ENCODE assay signal across 26 cellular contexts in genomic region chr10:112059220-112059619, GRCh38.
DNase-seq lines count a peak whose midpoint lies in the region; ATAC-seq and TF ChIP-seq lines count a peak whose summit lies in the region.
"Had no signal": no experiment of that assay in that cellular context is flagged by ENCODE, and none has a peak within 500 bp of the region (broad histone marks: within the 10 kb centered on the region; RNA-seq: fewer than 3 reads in every experiment).

No MANE protein-coding gene starts in this region.

- no peak overlapping the region for H3K56ac ChIP-seq in mesendoderm (ENCODE audit: low read length)

- no peak overlapping the region for H2AK5ac ChIP-seq in mesendoderm (ENCODE audit: low read length)

- H3K4me1 ChIP-seq in GM23338 (ENCODE audit: insufficient read depth) = no peaks in the 10 kb centered on the region
- no peaks in the 10 kb centered on the region for H3K4me1 ChIP-seq in Loucy (ENCODE audit: insufficient read depth, low read length, poor library complexity, severe bottlenecking)
- no peaks in the 10 kb centered on the region for H3K4me1 ChIP-seq in endodermal cell (ENCODE audit: control insufficient read depth, insufficient read depth, low read length)
- H3K4me1 ChIP-seq in mesendoderm (ENCODE audit: control insufficient read depth, low read depth, low read length) = no peaks in the 10 kb centered on the region
- H3K4me1 ChIP-seq in mammary epithelial cell (ENCODE audit: insufficient read depth, low read length) = no peaks in the 10 kb centered on the region
- H3K4me1 ChIP-seq: SJSA1 had no signal

- H3K4ac ChIP-seq in mesendoderm (ENCODE audit: low read depth, low read length) = no peak overlapping the region

- H3F3A ChIP-seq in GM23338 (replicated peaks; ENCODE audit: low read depth) = no peaks in the 10 kb centered on the region
- H3F3A ChIP-seq in Loucy (ENCODE audit: low read depth) = no peaks in the 10 kb centered on the region

- DNase-seq in GM23338 (ENCODE audit: low spot score) = peak; percentile 54
- DNase-seq in endodermal cell = no peak
- DNase-seq in mesendoderm = peak; percentile 47
- no peak for DNase-seq in mammary epithelial cell
- no peak for DNase-seq in NCI-H146 (lab: John Stamatoyannopoulos, UW)
- no peak for DNase-seq in NCI-H1436 (lab: John Stamatoyannopoulos, UW)
- DNase-seq: AML-193; C1 segment of cervical spinal cord; CD4-positive, alpha-beta memory T cell; COR-L47; DMS53; GOT3; IMR-90; NCI-H1048; NCI-H1417 treated with DMSO at 0.1 percent for 48 hours; NCI-H187 treated with DMSO at 0.1 percent for 48 hours; NCI-H524; NCI-H748 treated with DMSO at 0.1 percent for 48 hours; NK-92 treated with Interleukin-12 subunit alpha and Interleukin-12 subunit beta, amount 100 ng/mL, for 24 hours; PC-9; Right ventricle myocardium superior; RPMI8226; T-helper 1 cell had no signal

- H3K9ac ChIP-seq in Loucy (ENCODE audit: low read depth, low read length, poor library complexity, severe bottlenecking) (no peak overlapping the region), endodermal cell (ENCODE audit: extremely low read depth, low read length, poor library complexity, severe bottlenecking) (no peak overlapping the region), mesendoderm (ENCODE audit: low read length) (no peak overlapping the region), mammary epithelial cell (ENCODE audit: insufficient read depth, low read length) (no peak overlapping the region)
- H3K9ac ChIP-seq: KMS-11 had no signal

- H3K27me3 Mint-ChIP-seq in GM23338 (ENCODE audit: insufficient read depth, low read depth, poor library complexity) = no peaks in the 10 kb centered on the region
- no peaks in the 10 kb centered on the region for H3K27me3 Mint-ChIP-seq in endodermal cell (ENCODE audit: insufficient read depth)

- H3K36me3 Mint-ChIP-seq in GM23338 (ENCODE audit: low read depth) (no peaks in the 10 kb centered on the region), endodermal cell (ENCODE audit: low read depth) (no peaks in the 10 kb centered on the region)
- H3K36me3 Mint-ChIP-seq: CD4-positive, alpha-beta memory T cell had no signal

- H2AFZ ChIP-seq in GM23338 (no peak overlapping the region), Loucy (ENCODE audit: low read length) (no peak overlapping the region), mammary epithelial cell (ENCODE audit: low read depth, low read length) (no peak overlapping the region)
- H2AFZ ChIP-seq: PC-9 had no signal

- H3K23ac ChIP-seq in mesendoderm (ENCODE audit: low read length) = no peak overlapping the region

- no peaks in the 10 kb centered on the region for H3K9me3 ChIP-seq in Loucy (ENCODE audit: insufficient read depth, low read depth, low read length)
- no peaks in the 10 kb centered on the region for H3K9me3 ChIP-seq in endodermal cell (ENCODE audit: control insufficient read depth, low read length)
- no peaks in the 10 kb centered on the region for H3K9me3 ChIP-seq in mammary epithelial cell (replicated peaks; ENCODE audit: insufficient read depth, low read length)
- H3K9me3 ChIP-seq: SJSA1 had no signal

- no peaks in the 10 kb centered on the region for H3K9me2 ChIP-seq in GM23338 (ENCODE audit: insufficient read depth)
- no peaks in the 10 kb centered on the region for H3K9me2 ChIP-seq in Loucy (replicated peaks; ENCODE audit: low read depth, low read length)

- ATAC-seq in GM23338 = peak; percentile 75

- peaks cover 6% of the 10 kb centered on the region; the same call in 1 of the 3 replicates for H3K4me1 Mint-ChIP-seq in GM23338
- peaks cover under 1% of the 10 kb centered on the region for H3K4me1 Mint-ChIP-seq in endodermal cell
- H3K4me1 Mint-ChIP-seq: CD4-positive, alpha-beta memory T cell had no signal

- H3K36me3 ChIP-seq in GM23338 (ENCODE audit: insufficient read depth) (no peaks in the 10 kb centered on the region), Loucy (ENCODE audit: insufficient read depth, low read length) (no peaks in the 10 kb centered on the region), endodermal cell (ENCODE audit: control insufficient read depth, insufficient read depth, low read length) (no peaks in the 10 kb centered on the region), mesendoderm (ENCODE audit: control insufficient read depth, insufficient read depth, low read length) (no peaks in the 10 kb centered on the region), mammary epithelial cell (ENCODE audit: insufficient read depth, low read length) (no peaks in the 10 kb centered on the region)
- H3K36me3 ChIP-seq: SJSA1 had no signal

- H3K4me3 Mint-ChIP-seq in GM23338 (no peak overlapping the region), endodermal cell (no peak overlapping the region)
- H3K4me3 Mint-ChIP-seq: CD4-positive, alpha-beta memory T cell had no signal

- H3K27ac ChIP-seq in GM23338 (ENCODE audit: low read depth) (no peak overlapping the region), endodermal cell (ENCODE audit: low read depth, low read length) (no peak overlapping the region), mesendoderm (ENCODE audit: low read depth, low read length) (no peak overlapping the region), mammary epithelial cell (ENCODE audit: insufficient read depth, low read depth, low read length) (no peak overlapping the region)
- H3K27ac ChIP-seq: KMS-11, PC-9, SJSA1 had no signal

- no peak overlapping the region for H2BK15ac ChIP-seq in mesendoderm (replicated peaks; ENCODE audit: low read depth)

- intact Hi-C loops in mammary epithelial cell (cut with micrococcal nuclease) = no loop called here

- dilution Hi-C loops in mammary epithelial cell (cut with HindIII; ENCODE audit: low sequenced_read_pairs) = no loop called here

- no TSS peak for BruUV-seq in mammary epithelial cell (replicated peaks; lab: Mats Ljungman, UMichigan)

- H3K79me2 ChIP-seq in GM23338 (replicated peaks; ENCODE audit: insufficient read depth) (no peaks in the 10 kb centered on the region), Loucy (ENCODE audit: insufficient read depth, low read length) (no peaks in the 10 kb centered on the region), mesendoderm (ENCODE audit: control insufficient read depth, insufficient read depth, low read length) (no peaks in the 10 kb centered on the region), mammary epithelial cell (ENCODE audit: insufficient read depth, low read length) (no peaks in the 10 kb centered on the region)

- H4K8ac ChIP-seq in mesendoderm (ENCODE audit: low read depth, low read length) = no peak overlapping the region

- no peak overlapping the region for H4K5ac ChIP-seq in mesendoderm (ENCODE audit: low read length)

- CTCF ChIA-PET in mammary epithelial cell (lab: Charles Lee; ENCODE audit: low non-redundant PET) = no interaction called here

- H3K27me3 ChIP-seq in GM23338 (ENCODE audit: insufficient read depth) = no peaks in the 10 kb centered on the region
- H3K27me3 ChIP-seq in Loucy (ENCODE audit: insufficient read depth, low read length, poor library complexity, severe bottlenecking) = no peaks in the 10 kb centered on the region
- no peaks in the 10 kb centered on the region for H3K27me3 ChIP-seq in endodermal cell (ENCODE audit: control insufficient read depth, insufficient read depth, low read length, poor library complexity, severe bottlenecking)
- H3K27me3 ChIP-seq in mesendoderm (ENCODE audit: insufficient read depth, low read length, poor library complexity) = no peaks in the 10 kb centered on the region
- no peaks in the 10 kb centered on the region for H3K27me3 ChIP-seq in mammary epithelial cell (ENCODE audit: insufficient read depth, low read length)
- H3K27me3 ChIP-seq: SJSA1 had no signal

- H2BK5ac ChIP-seq in mesendoderm (ENCODE audit: low read length) = no peak overlapping the region

- H3K4me2 ChIP-seq in GM23338 = no peak overlapping the region
- no peak overlapping the region for H3K4me2 ChIP-seq in Loucy (ENCODE audit: low read depth, low read length, poor library complexity, severe bottlenecking)
- H3K4me2 ChIP-seq in mesendoderm (ENCODE audit: low read length) = no peak overlapping the region
- H3K4me2 ChIP-seq in mammary epithelial cell (ENCODE audit: insufficient read depth, low read depth, low read length) = no peak overlapping the region
- H3K4me2 ChIP-seq: KMS-11, PC-9 had no signal

- H4K20me1 ChIP-seq in GM23338 (replicated peaks; ENCODE audit: insufficient read depth) (no peaks in the 10 kb centered on the region), Loucy (ENCODE audit: insufficient read depth, low read length, poor library complexity, severe bottlenecking) (no peaks in the 10 kb centered on the region), mammary epithelial cell (ENCODE audit: insufficient read depth, low read length) (no peaks in the 10 kb centered on the region)

- H2BK120ac ChIP-seq in mesendoderm (ENCODE audit: low read depth, low read length) = no peak overlapping the region

- H3K27ac Mint-ChIP-seq in GM23338 = no peak overlapping the region
- no peak overlapping the region for H3K27ac Mint-ChIP-seq in endodermal cell
- H3K27ac Mint-ChIP-seq: CD4-positive, alpha-beta memory T cell had no signal

- no peak overlapping the region for H3K18ac ChIP-seq in mesendoderm (ENCODE audit: low read length)

- in situ Hi-C loops in mammary epithelial cell (cut with MboI; ENCODE audit: low sequenced_read_pairs in 2 of 2) = no loop called here

- 91 to 93% methylated on average over 4 to 6 of the region's 6 CpGs for WGBS in endodermal cell (ENCODE audit: insufficient coverage in 1 of 2, insufficient read length in 1 of 2), 2 experiments
- WGBS in mesendoderm (ENCODE audit: extremely low coverage, insufficient coverage, low lambda C conversion rate) = no CpG with 5 or more reads among the region's 6 CpGs
- WGBS in mammary epithelial cell (ENCODE audit: low coverage, missing lambda C conversion rate) = 61% methylated on average over 6 of the region's 6 CpGs

- peak; percentile 51 to 69 for TF ChIP-seq CTCF in GM23338 (conservative IDR thresholded peaks at IDR 0.05; ENCODE audit: low read depth in 2 of 2)
- TF ChIP-seq CTCF in Loucy (conservative IDR thresholded peaks at IDR 0.05; ENCODE audit: low read length) = 0 out of 2 replicates have a peak, but pooled peaks have one; percentile 16
- TF ChIP-seq CTCF in endodermal cell (conservative IDR thresholded peaks at IDR 0.05) = peak; percentile 57
- no peak for TF ChIP-seq CTCF in mammary epithelial cell (conservative IDR thresholded peaks at IDR 0.05 in 1 of 2, IDR thresholded peaks at IDR 0.05 in 1 of 2; ENCODE audit: extremely low read depth in 1 of 2, insufficient read depth in 1 of 2, low read depth in 1 of 2, low read length in 2 of 2)

- H3K9me3 Mint-ChIP-seq in GM23338 (peaks cover 3% of the 10 kb centered on the region; the same call in 1 of the 3 replicates), endodermal cell (peaks cover 7% of the 10 kb centered on the region)

- H3K79me1 ChIP-seq in mesendoderm (ENCODE audit: low read length) = no peaks in the 10 kb centered on the region

- H3K4me3 ChIP-seq in GM23338 (no peak overlapping the region), Loucy (ENCODE audit: low read length, poor library complexity, severe bottlenecking) (no peak overlapping the region), endodermal cell (ENCODE audit: low read length) (no peak overlapping the region), mesendoderm (ENCODE audit: low read length) (no peak overlapping the region), mammary epithelial cell (replicated peaks in 1 of 3; ENCODE audit: insufficient read depth in 1 of 3, low read depth in 2 of 3, low read length in 3 of 3) (no peak overlapping the region)
- H3K4me3 ChIP-seq: PC-9, SJSA1 had no signal

TF ChIP-seq in GM23338, 12 proteins besides CTCF, POLR2A, EP300 and RAD21 (continues in another document):
- TF ChIP-seq POLR2AphosphoS5 (IDR thresholded peaks at IDR 0.05; ENCODE audit: low read depth) = no peak

Comparison
In these comparisons a context has a peak if more than half of its experiments do, and no peak if none do; other contexts are left out.
1. DNase-seq: peak in GM23338 (single experiment) and mesendoderm (single experiment); none in endodermal cell (single experiment), mammary epithelial cell (single experiment), NCI-H146 (single experiment) and NCI-H1436 (single experiment).
2. CTCF ChIP-seq: peak in GM23338 (2 of 2), Loucy (single experiment) and endodermal cell (single experiment); none in mammary epithelial cell (0 of 2).